ENCODE assay signal across 23 cellular contexts in genomic region chr20:61619751-61620150, GRCh38.
"Had no signal": no experiment of that assay in that cellular context is flagged by ENCODE, and none has a peak within 500 bp of the region (broad histone marks: within the 10 kb centered on the region; RNA-seq: fewer than 3 reads in every experiment).

No MANE protein-coding gene starts in this region.

- H3K9me3 ChIP-seq: MG63, SJSA1 had no signal

- H3K36me3 ChIP-seq: MG63, SJSA1 had no signal

- DNase-seq: IMR-90, Karpas-422, KG1, MG63, NCI-H1092, NCI-H1105 treated with DMSO at 0.1 percent for 48 hours, NCI-H1436, NCI-H187, NCI-H2029, NCI-H2081 treated with DMSO at 0.1 percent for 48 hours, NCI-H2171, NCI-H226, NCI-H446, NCI-H510A, NCI-H524 treated with DMSO at 0.1 percent for 48 hours, NCI-H69, NCI-H774, Right ventricle myocardium superior, RPMI8226, SIG-M5 had no signal

- H3K4me1 ChIP-seq: SJSA1 had no signal

- ATAC-seq: HepG2 had no signal

- H3K4me3 ChIP-seq: MG63, SJSA1, SK-N-MC had no signal

- H3K27ac ChIP-seq: SJSA1, SK-N-MC had no signal
